Comparison of ENCODE assay signal across 19 cellular contexts in the genomic region with DNA sequence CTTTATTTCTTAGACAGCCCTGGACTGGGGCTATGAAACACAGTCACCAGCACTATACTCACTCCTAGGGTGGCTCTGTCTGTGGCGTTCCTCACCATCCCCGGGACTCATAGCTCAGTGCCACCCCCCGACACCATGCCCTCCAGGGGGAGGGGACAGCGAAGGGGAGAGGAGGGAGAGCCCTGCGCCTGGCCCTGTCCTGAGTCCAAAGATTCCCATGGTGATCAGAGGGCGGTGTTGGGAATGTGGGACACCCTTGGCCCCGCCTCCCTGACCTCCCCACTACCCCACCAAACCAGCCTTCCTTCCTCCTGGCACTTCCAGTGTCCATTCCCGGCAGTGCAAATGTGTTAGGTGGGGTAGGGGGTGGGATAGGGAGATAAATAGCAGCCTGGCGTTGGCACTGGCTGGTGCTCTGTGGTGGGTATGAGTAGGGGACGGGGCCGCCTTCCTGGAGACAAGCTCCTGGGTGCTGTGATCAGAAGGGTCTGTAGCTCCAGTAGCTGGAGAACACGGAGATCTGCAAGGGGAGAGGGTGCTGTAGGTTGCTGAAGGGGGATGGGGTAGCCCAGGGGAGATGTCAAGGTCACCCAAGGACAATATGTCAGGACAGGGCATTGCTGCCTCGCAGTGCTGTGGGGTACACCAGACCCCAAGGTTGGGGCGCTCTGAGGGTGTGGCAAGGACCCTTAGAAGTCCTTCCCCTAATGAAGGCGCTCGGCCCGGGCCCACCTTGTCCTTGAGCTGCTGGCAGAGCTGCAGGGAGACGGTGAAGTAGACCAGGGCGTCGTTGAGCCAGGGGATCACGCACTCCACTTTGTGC. TPM values are rescaled to one million over a fixed set of nuclear protein-coding genes. Genes with fewer than 3 reads are reported as not detected.
DNase-seq lines count a peak whose midpoint lies in the region; ATAC-seq and TF ChIP-seq lines count a peak whose summit lies in the region.
"Had no signal": no experiment of that assay in that cellular context is flagged by ENCODE, and none has a peak within 500 bp of the region (broad histone marks: within the 10 kb centered on the region; RNA-seq: fewer than 3 reads in every experiment).

No MANE protein-coding gene starts in this region.

- CTCF ChIA-PET in WTC11 (lab: Charles Lee) (no interaction called here), A673 (lab: Charles Lee) (no interaction called here)

- POLR2A ChIA-PET in WTC11 (lab: Charles Lee), result no interaction called here
- POLR2A ChIA-PET in A673 (lab: Charles Lee; ENCODE audit: low non-redundant PET), result no interaction called here

- H3K27me3 ChIP-seq in left ventricle myocardium inferior (ENCODE audit: low read depth), result no peaks in the 10 kb centered on the region
- no peaks in the 10 kb centered on the region for H3K27me3 ChIP-seq in A673 (replicated peaks; ENCODE audit: insufficient read depth, low read depth, low read length, poor library complexity)

- peak overlapping the region; percentile 16 for H3K27ac ChIP-seq in left ventricle myocardium inferior (replicated peaks)
- no peak overlapping the region for H3K27ac ChIP-seq in A673 (ENCODE audit: low read depth, low read length, poor library complexity, severe bottlenecking)

- H3K36me3 Mint-ChIP-seq in WTC11, result peaks cover 4% of the 10 kb centered on the region; the same call in 1 of the 2 replicates

- intact Hi-C loops in left ventricle myocardium inferior (cut with micrococcal nuclease) (no loop called here), left ventricle myocardium superior (cut with micrococcal nuclease) (no loop called here), mucosa of descending colon (cut with DNase I, micrococcal nuclease) (no loop called here), A673 (cut with micrococcal nuclease; ENCODE audit: unreplicated experiment) (no loop called here)

- H3K9me3 ChIP-seq in left ventricle myocardium inferior (replicated peaks) (no peaks in the 10 kb centered on the region), mucosa of descending colon (no peaks in the 10 kb centered on the region), A673 (ENCODE audit: low read depth, low read length, poor library complexity, severe bottlenecking) (no peaks in the 10 kb centered on the region)

- H3K27me3 Mint-ChIP-seq in WTC11 (ENCODE audit: low read depth), result no peaks in the 10 kb centered on the region
- H3K27me3 Mint-ChIP-seq: CD4-positive, alpha-beta memory T cell had no signal

- H3K4me3 ChIP-seq in left ventricle myocardium inferior (no peak overlapping the region), mucosa of descending colon (no peak overlapping the region), A673 (ENCODE audit: low read depth, low read length, poor library complexity, severe bottlenecking) (no peak overlapping the region)

- peaks cover 30% of the 10 kb centered on the region for H3K36me3 ChIP-seq in left ventricle myocardium inferior
- no peaks in the 10 kb centered on the region for H3K36me3 ChIP-seq in mucosa of descending colon (ENCODE audit: low read depth)
- H3K36me3 ChIP-seq in A673 (ENCODE audit: insufficient read depth, low read length, poor library complexity, severe bottlenecking), result no peaks in the 10 kb centered on the region

- H3K4me1 ChIP-seq in left ventricle myocardium inferior, result peaks cover 26% of the 10 kb centered on the region
- peaks cover 27% of the 10 kb centered on the region for H3K4me1 ChIP-seq in mucosa of descending colon (ENCODE audit: low read depth)
- H3K4me1 ChIP-seq in A673 (ENCODE audit: insufficient read depth, low read length, poor library complexity, severe bottlenecking), result no peaks in the 10 kb centered on the region

- H3K4me3 Mint-ChIP-seq in WTC11, result no peak overlapping the region
- H3K4me3 Mint-ChIP-seq: CD4-positive, alpha-beta memory T cell; HFFc6 had no signal

- DNase-seq in left ventricle myocardium inferior (no peak), left ventricle myocardium superior (no peak), WTC11 (ENCODE audit: low spot score) (no peak), mucosa of descending colon (peak in 2 of 3 donors; percentile 31 to 56), A673 (ENCODE audit: low spot score) (no peak)
- no peak for DNase-seq in central memory CD4-positive, alpha-beta T cell
- no peak for DNase-seq in activated effector memory CD4-positive, alpha-beta T cell treated with Interleukin-2 at 50 U/mL for 16 hours
- DNase-seq: CD4-positive, alpha-beta memory T cell; DMS53; EL; HFFc6; KBM-7; MV-4-11; NCI-H1436; NCI-H1930; NCI-H345; NCI-H524 treated with DMSO at 0.1 percent for 48 hours had no signal

- H3K4me1 Mint-ChIP-seq in WTC11, result peaks cover 9% of the 10 kb centered on the region

- peak overlapping the region; percentile 78 for H3K27ac Mint-ChIP-seq in WTC11
- H3K27ac Mint-ChIP-seq: HFFc6 had no signal

- BruUV-seq in A673 (replicated peaks; lab: Mats Ljungman, UMichigan), result no TSS peak

- no peak for ATAC-seq in left ventricle myocardium superior
- no peak for ATAC-seq in WTC11
- ATAC-seq in mucosa of descending colon, result peak; percentile 4
- no peak for ATAC-seq in GM19035 (IDR thresholded peaks at IDR 0.05; ENCODE audit: unreplicated experiment)

- no peak for TF ChIP-seq CTCF in left ventricle myocardium inferior (IDR thresholded peaks at IDR 0.05; ENCODE audit: borderline replicate concordance)
- TF ChIP-seq CTCF in WTC11 (IDR thresholded peaks at IDR 0.05), result no peak
- no peak for TF ChIP-seq CTCF in mucosa of descending colon (IDR thresholded peaks at IDR 0.05)
- TF ChIP-seq CTCF in A673 (conservative IDR thresholded peaks at IDR 0.05; ENCODE audit: low read depth, low read length), result no peak

- H3K9me3 Mint-ChIP-seq in WTC11, result no peaks in the 10 kb centered on the region
- H3K9me3 Mint-ChIP-seq: CD4-positive, alpha-beta memory T cell; HFFc6 had no signal

TF ChIP-seq in WTC11, 78 proteins besides CTCF, POLR2A, EP300 and RAD21:
- no peak for TF ChIP-seq ZNF512 (CRISPR knock-in tag; IDR thresholded peaks at IDR 0.05; ENCODE audit: borderline replicate concordance)
- no peak for TF ChIP-seq CBFB (CRISPR knock-in tag; IDR thresholded peaks at IDR 0.05; ENCODE audit: low read depth)
- TF ChIP-seq NR3C1 (CRISPR knock-in tag; conservative IDR thresholded peaks at IDR 0.05; ENCODE audit: low read depth), result no peak

RNA-seq across cellular contexts. Expression of gene SMIM22, which starts 2.0 kb away (rescaled TPM):
- not detected for total RNA-seq in left ventricle myocardium inferior
- not detected for total RNA-seq in left ventricle myocardium superior
- total RNA-seq in WTC11 (2021), result 1.9 TPM in 1 of 3 replicates, not detected in the others
- 100 to 1,000 TPM; 208 to 573 (median 395) TPM for total RNA-seq in mucosa of descending colon
- total RNA-seq in A673 (2021), result not detected in 2 replicates
- total RNA-seq: CD4-positive, alpha-beta memory T cell; HFFc6; SK-MEL-5 had no signal

RNA-seq across cellular contexts. Expression of gene ROGDI, which starts 5.2 kb away (rescaled TPM):
- total RNA-seq in left ventricle myocardium inferior (97.4 TPM), left ventricle myocardium superior (134 TPM), WTC11 (2021) (25.0 to 32.1 TPM (median 31.1 TPM) in 3 replicates), mucosa of descending colon (10 to 100 TPM; 18.5 to 40.6 (median 31.7) TPM), A673 (2021) (2.9 and 3.3 TPM in 2 replicates)

RNA-seq across cellular contexts. Expression of gene SEPTIN12, which starts 9.0 kb away (rescaled TPM):
- total RNA-seq in left ventricle myocardium inferior (not detected), left ventricle myocardium superior (not detected), WTC11 (2021) (not detected in 3 replicates), mucosa of descending colon (1 to 10 TPM in 1 of 3 donors, not detected in 2; 1.1 TPM), A673 (2021) (not detected in 2 replicates)
- total RNA-seq: CD4-positive, alpha-beta memory T cell; HFFc6; SK-MEL-5 had no signal

RNA-seq across cellular contexts. Expression of gene ZNF500, which starts 30.2 kb away (rescaled TPM):
- total RNA-seq in left ventricle myocardium inferior (5.4 TPM), left ventricle myocardium superior (8.4 TPM), WTC11 (2021) (14.3 to 19.9 TPM (median 15.5 TPM) in 3 replicates), mucosa of descending colon (10 to 100 TPM; 11.0 to 22.9 (median 18.8) TPM), A673 (2021) (16.8 and 19.1 TPM in 2 replicates)

RNA-seq across cellular contexts. Expression of gene GLYR1, which starts 49.9 kb away (rescaled TPM):
- total RNA-seq in left ventricle myocardium inferior (86.7 TPM), left ventricle myocardium superior (102 TPM), WTC11 (2021) (99.7 to 103 TPM (median 99.7 TPM) in 3 replicates), mucosa of descending colon (100 to 1,000 TPM; 110 to 123 (median 111) TPM), A673 (2021) (121 and 128 TPM in 2 replicates)

Comparison
In these comparisons a context has a peak if more than half of its experiments do, and no peak if none do; other contexts are left out.
1. DNase-seq: peak in mucosa of descending colon (2 of 3); none in left ventricle myocardium inferior (single experiment), left ventricle myocardium superior (single experiment), WTC11 (single experiment), central memory CD4-positive, alpha-beta T cell (single experiment), activated effector memory CD4-positive, alpha-beta T cell treated with Interleukin-2 at 50 U/mL for 16 hours (single experiment) and A673 (single experiment).
2. RNA of gene SMIM22, which starts 2.0 kb away (total RNA-seq): 208 to 573 TPM in mucosa of descending colon; 1.9 TPM in WTC11, not detected in left ventricle myocardium inferior (single experiment), not detected in left ventricle myocardium superior (single experiment) and not detected in A673; every median in the first group is over 10 times any median in the second.